26 cellular contexts compared by ENCODE assay signal in genomic region chr4:187436251-187436650, GRCh38.
"Had no signal": no experiment of that assay in that cellular context is flagged by ENCODE, and none has a peak within 500 bp of the region (broad histone marks: within the 10 kb centered on the region; RNA-seq: fewer than 3 reads in every experiment).

No MANE protein-coding gene starts in this region.

- H3K36me3 ChIP-seq: brain microvascular endothelial cell, cardiac muscle cell had no signal

- DNase-seq: activated B cell treated with CpG ODN at 0.5 μM for 24 hours; activated CD4-positive, alpha-beta memory T cell treated with anti-CD3 and anti-CD28 coated beads for 36 hours; activated CD4-positive, alpha-beta T cell treated with anti-CD3 and anti-CD28 coated beads for 1 hour; activated CD4-positive, alpha-beta T cell treated with anti-CD3 and anti-CD28 coated beads, Interleukin-2, amount 10 ng/mL, durations not matched to agents 7 days and 5 days; activated CD8-positive, alpha-beta memory T cell treated with anti-CD3 and anti-CD28 coated beads for 24 hours; activated gamma-delta T cell; activated naive CD4-positive, alpha-beta T cell treated with anti-CD3 and anti-CD28 coated beads, Interleukin-2, amount 10 ng/mL, durations not matched to agents 7 days and 5 days; activated naive CD8-positive, alpha-beta T cell treated with anti-CD3 and anti-CD28 coated beads for 36 hours; activated T-cell treated with anti-CD3 and anti-CD28 coated beads, Interleukin-2, amount 50 U/mL, for 48 hours; brain microvascular endothelial cell; KG1; NCI-H1048; NCI-H1417; NCI-H1930; NCI-H2107; NCI-H2171 treated with DMSO at 0.1 percent for 48 hours; NCI-H226; NCI-H526; PC-3; SHP77; T-cell; T-helper 2 cell; T1000 had no signal

- FAIRE-seq: RCC 7860, TTC549 had no signal

- H3K27me3 ChIP-seq: brain microvascular endothelial cell, cardiac muscle cell had no signal

- H3K27ac ChIP-seq: brain microvascular endothelial cell, cardiac muscle cell had no signal

- H3K4me3 ChIP-seq: cardiac muscle cell had no signal
